26 cellular contexts compared by ENCODE assay signal in genomic region chr12:49032276-49032675, GRCh38. TPM values are rescaled to one million over a fixed set of nuclear protein-coding genes. Genes with fewer than 3 reads are reported as not detected.
DNase-seq lines count a peak whose midpoint lies in the region; ATAC-seq, FAIRE-seq and TF ChIP-seq lines count a peak whose summit lies in the region.
"Had no signal": no experiment of that assay in that cellular context is flagged by ENCODE, and none has a peak within 500 bp of the region (broad histone marks: within the 10 kb centered on the region; RNA-seq: fewer than 3 reads in every experiment).

No MANE protein-coding gene starts in this region.

- peak overlapping the region; percentile 33 for H3K27ac Mint-ChIP-seq in activated naive CD4-positive, alpha-beta T cell treated with anti-CD3 and anti-CD28 coated beads, Interleukin-2, amount 10 ng/mL, durations not matched to agents 7 days and 5 days
- H3K27ac Mint-ChIP-seq in immature natural killer cell, result peak overlapping the region in 4 of 6 donors; percentile 19 to 79 (median 52)
- H3K27ac Mint-ChIP-seq: GM23338 had no signal

- in situ Hi-C loops in K562 (cut with MboI), result no loop called here

- no peak overlapping the region for H3K4me2 ChIP-seq in K562 (ENCODE audit: insufficient read depth, low read length)
- H3K4me2 ChIP-seq: GM23338, PC-9 had no signal

- TF ChIP-seq RAD21 in K562 (CRISPR knock-in tag; conservative IDR thresholded peaks at IDR 0.05 in 1 of 2, IDR thresholded peaks at IDR 0.05 in 1 of 2), result no peak

- peaks cover 0 to 13% of the 10 kb centered on the region in 2 experiments; a peak in 1 of 5 replicates for H3K4me1 ChIP-seq in K562 (replicated peaks in 1 of 2; ENCODE audit: control insufficient read depth in 2 of 2, insufficient read depth in 2 of 2, low read length in 2 of 2)

- intact Hi-C loops in K562 (cut with micrococcal nuclease), result no loop called here

- FAIRE-seq in K562 (lab: Jason Lieb, UNC), result no peak
- FAIRE-seq: GM18507 had no signal

- no peaks in the 10 kb centered on the region for H3K79me2 ChIP-seq in K562 (ENCODE audit: control insufficient read depth, insufficient read depth, low read length)

- H3K9me3 Mint-ChIP-seq in activated naive CD4-positive, alpha-beta T cell treated with anti-CD3 and anti-CD28 coated beads, Interleukin-2, amount 10 ng/mL, durations not matched to agents 7 days and 5 days, result no peaks in the 10 kb centered on the region
- no peaks in the 10 kb centered on the region for H3K9me3 Mint-ChIP-seq in immature natural killer cell
- H3K9me3 Mint-ChIP-seq: GM23338, H9 had no signal

- CTCF ChIA-PET in activated naive CD4-positive, alpha-beta T cell treated with anti-CD3 and anti-CD28 coated beads, Interleukin-2, amount 10 ng/mL, durations not matched to agents 7 days and 5 days (lab: Charles Lee), result interaction anchor here (2.0 to 4.3 kb wide), 2 partner anchors 9 to 11 kb away, joined by 5 to 18 read pairs; no protein-coding TSS in a partner anchor
- CTCF ChIA-PET in K562 (lab: Yijun Ruan, JAX; ENCODE audit: low intra/inter-chr PET ratio), result no interaction called here

- no peak overlapping the region for H3K4me3 Mint-ChIP-seq in activated naive CD4-positive, alpha-beta T cell treated with anti-CD3 and anti-CD28 coated beads, Interleukin-2, amount 10 ng/mL, durations not matched to agents 7 days and 5 days
- no peak overlapping the region for H3K4me3 Mint-ChIP-seq in immature natural killer cell
- H3K4me3 Mint-ChIP-seq: GM23338, H9 had no signal

- ATAC-seq in K562 (peak; percentile 10; the same call in 2 of the 3 replicates), GM18870 (IDR thresholded peaks at IDR 0.05; ENCODE audit: unreplicated experiment) (no peak)
- ATAC-seq: GM23338 had no signal

- no peak for DNase-seq in activated naive CD4-positive, alpha-beta T cell treated with anti-CD3 and anti-CD28 coated beads, Interleukin-2, amount 10 ng/mL, durations not matched to agents 7 days and 5 days
- DNase-seq in activated naive CD4-positive, alpha-beta T cell (lab: John Stamatoyannopoulos, UW), result no peak
- no peak for DNase-seq in K562 (ENCODE audit: extremely low read depth in 1 of 4, low spot score in 3 of 4)
- no peak for DNase-seq in immature natural killer cell
- DNase-seq in DMS 273 treated with DMSO at 0.1 percent for 48 hours (lab: John Stamatoyannopoulos, UW), result no peak
- DNase-seq in A172 (ENCODE audit: low spot score), result no peak
- DNase-seq: ACHN, Calu3, DMS153, DND-41, H9, KG1, MG63, NCI-H2029, NCI-H446, NCI-H524 treated with DMSO at 0.1 percent for 48 hours, NCI-H774, PC-9, Right ventricle myocardium superior had no signal

- H3K27ac ChIP-seq in K562 (ENCODE audit: extremely low read depth, low read depth, low read length), result no peak overlapping the region
- H3K27ac ChIP-seq: 22Rv1, PC-9 had no signal

- H3K9ac ChIP-seq in K562 (ENCODE audit: insufficient read depth in 1 of 2, low read depth in 2 of 2, low read length in 2 of 2), result peak overlapping the region in 1 of 2 experiments; percentile 65; a peak in 2 of 4 replicates

- peaks cover 4% of the 10 kb centered on the region for H3K4me1 Mint-ChIP-seq in activated naive CD4-positive, alpha-beta T cell treated with anti-CD3 and anti-CD28 coated beads, Interleukin-2, amount 10 ng/mL, durations not matched to agents 7 days and 5 days
- H3K4me1 Mint-ChIP-seq in immature natural killer cell, result peaks cover 0 to 1% of the 10 kb centered on the region in 2 donors
- H3K4me1 Mint-ChIP-seq: GM23338, H9 had no signal

- BruUV-seq in K562 (replicated peaks; lab: Mats Ljungman, UMichigan), result no TSS peak

- POLR2A ChIA-PET in K562 (lab: Yijun Ruan, JAX), result interaction anchor here (1.8 to 12.9 kb wide), 3 partner anchors 11 to 16 kb away, joined by 5 to 78 read pairs (median 13); partner anchors contain the start of gene PRKAG1

- H2AFZ ChIP-seq in K562 (ENCODE audit: low read depth, low read length), result no peak overlapping the region
- H2AFZ ChIP-seq: GM23338, PC-9 had no signal

- H3K27me3 Mint-ChIP-seq in activated naive CD4-positive, alpha-beta T cell treated with anti-CD3 and anti-CD28 coated beads, Interleukin-2, amount 10 ng/mL, durations not matched to agents 7 days and 5 days, result no peaks in the 10 kb centered on the region
- peaks cover 0 to 4% (median 2%) of the 10 kb centered on the region in 3 donors for H3K27me3 Mint-ChIP-seq in immature natural killer cell (ENCODE audit: low read depth in 3 of 3)

- no peak overlapping the region for H3K4me3 ChIP-seq in K562
- H3K4me3 ChIP-seq: GM23338, MG63, PC-9 had no signal

- no peaks in the 10 kb centered on the region for H3K9me1 ChIP-seq in K562 (ENCODE audit: control insufficient read depth, insufficient read depth, low read length)

- WGBS in K562 (ENCODE audit: insufficient coverage, low coverage, missing lambda C conversion rate), result 81% methylated on average over 4 of the region's 4 CpGs

- H3K36me3 ChIP-seq in K562 (ENCODE audit: control insufficient read depth, insufficient read depth, low read length), result peaks cover 97% of the 10 kb centered on the region

- no peak for TF ChIP-seq CTCF in K562 (IDR thresholded peaks at IDR 0.05 in 2 of 3, conservative IDR thresholded peaks at IDR 0.05 in 1 of 3; ENCODE audit: insufficient read depth in 2 of 3, low read depth in 1 of 3, low read length in 3 of 3)

- peaks cover 48% of the 10 kb centered on the region for H3K36me3 Mint-ChIP-seq in activated naive CD4-positive, alpha-beta T cell treated with anti-CD3 and anti-CD28 coated beads, Interleukin-2, amount 10 ng/mL, durations not matched to agents 7 days and 5 days
- H3K36me3 Mint-ChIP-seq in immature natural killer cell, result peaks cover 8 to 25% (median 12%) of the 10 kb centered on the region in 3 donors

- H4K20me1 ChIP-seq in K562 (replicated peaks; ENCODE audit: control insufficient read depth, insufficient read depth, low read length), result no peaks in the 10 kb centered on the region; the same call in 1 of the 2 replicates

- TF ChIP-seq EP300 in K562 (IDR thresholded peaks at IDR 0.05; ENCODE audit: low read length), result no peak

- H3K9me3 ChIP-seq in K562 (replicated peaks; ENCODE audit: control insufficient read depth, insufficient read depth, low read depth, low read length), result no peaks in the 10 kb centered on the region
- H3K9me3 ChIP-seq: MG63 had no signal

- no peak for TF ChIP-seq POLR2A in K562 (conservative IDR thresholded peaks at IDR 0.05)

- no peaks in the 10 kb centered on the region for H3K27me3 ChIP-seq in K562 (ENCODE audit: control insufficient read depth in 2 of 2, insufficient read depth in 2 of 2, low read length in 2 of 2)
- H3K27me3 ChIP-seq: MG63 had no signal

RNA-seq across cellular contexts. Expression of gene PRKAG1, which starts 13.7 kb away (rescaled TPM):
- total RNA-seq in K562 (2011; cell fraction: chromatin; rRNA removed; ENCODE audit: low replicate concordance), result 48.6 and 71.2 TPM in 2 replicates
- 26.7 and 27.0 TPM in 2 replicates for total RNA-seq in K562 (2011; cell fraction: nucleolus; rRNA removed)
- 42.8 and 56.8 TPM in 2 replicates for total RNA-seq in K562 (2011; cell fraction: nucleoplasm; rRNA removed)
- 51.1 and 51.6 TPM in 2 replicates for total RNA-seq in K562 (2014; rRNA removed)
- total RNA-seq in K562 (2014; rRNA removed; fragmentation: Illumina TruSeq; extraction: Trizol), result 79.1 and 86.8 TPM in 2 replicates
- total RNA-seq in K562 (2015; rRNA removed; fragmentation: Illumina TruSeq; extraction: Trizol), result 74.0 and 75.0 TPM in 2 replicates
- total RNA-seq in K562 (2021), result 49.3 and 51.9 TPM in 2 replicates
- polyA plus RNA-seq in K562 (2011; rRNA removed), result 109 TPM in 2 replicates
- polyA plus RNA-seq in K562 (2011; cell fraction: cytosol; rRNA removed), result 85.7 and 115 TPM in 2 replicates
- polyA plus RNA-seq in K562 (2011; cell fraction: nucleus; rRNA removed), result 31.1 and 53.9 TPM in 2 replicates
- 53.3 and 68.9 TPM in 2 replicates for polyA plus RNA-seq in K562 (2012)
- 95.8 and 108 TPM in 2 replicates for polyA plus RNA-seq in K562 (2014; fragmentation: Illumina TruSeq; extraction: Trizol)
- 100 to 1,000 TPM in 1 of 2 experiments, 10 to 100 TPM in 1; 82.7 to 126 TPM for polyA plus RNA-seq in K562 (2014; fragmentation: Nextera tagmentation; extraction: Ambion mirVana)
- polyA plus RNA-seq in K562 (2014; rRNA removed), result 59.7 and 64.5 TPM in 2 replicates
- 57.9 and 64.9 TPM in 2 replicates for polyA minus RNA-seq in K562 (2011; rRNA and poly(A)+ RNA removed)
- 22.4 and 27.7 TPM in 2 replicates for polyA minus RNA-seq in K562 (2011; cell fraction: cytosol; rRNA and poly(A)+ RNA removed)
- 9.0 and 14.2 TPM in 2 replicates for polyA minus RNA-seq in K562 (2011; cell fraction: nucleus; rRNA and poly(A)+ RNA removed)
- 10 to 100 TPM; 58.5 to 75.3 (median 69.1) TPM for polyA plus RNA-seq in immature natural killer cell
- 71.9 and 98.1 TPM in 2 replicates for total RNA-seq in A172 (2014; rRNA removed; shearing (Covaris generic))

RNA-seq across cellular contexts. Expression of gene KMT2D, which starts 28.3 kb away (rescaled TPM):
- 218 and 331 TPM in 2 replicates for total RNA-seq in K562 (2011; cell fraction: chromatin; rRNA removed; ENCODE audit: low replicate concordance)
- total RNA-seq in K562 (2011; cell fraction: nucleolus; rRNA removed), result 143 and 150 TPM in 2 replicates
- 136 and 138 TPM in 2 replicates for total RNA-seq in K562 (2011; cell fraction: nucleoplasm; rRNA removed)
- total RNA-seq in K562 (2014; rRNA removed) (17.5 and 23.5 TPM in 2 replicates), K562 (2014; rRNA removed; fragmentation: Illumina TruSeq; extraction: Trizol) (10.5 and 10.6 TPM in 2 replicates), K562 (2015; rRNA removed; fragmentation: Illumina TruSeq; extraction: Trizol) (13.7 and 20.1 TPM in 2 replicates), K562 (2021) (89.5 and 93.7 TPM in 2 replicates)
- polyA plus RNA-seq in K562 (2011; rRNA removed) (9.9 and 15.2 TPM in 2 replicates), K562 (2014; fragmentation: Illumina TruSeq; extraction: Trizol) (53.8 and 73.7 TPM in 2 replicates), K562 (2014; fragmentation: Nextera tagmentation; extraction: Ambion mirVana) (1 to 10 TPM in 1 of 2 experiments, under 1 TPM in 1; 0.22 to 1.4 TPM), K562 (2014; rRNA removed) (33.3 and 42.1 TPM in 2 replicates), immature natural killer cell (10 to 100 TPM in 1 of 3 donors, 1 to 10 TPM in 2; 1.1 to 29.6 (median 3.8) TPM)
- polyA plus RNA-seq in K562 (2011; cell fraction: cytosol; rRNA removed), result 9.3 and 9.7 TPM in 2 replicates
- 68.2 and 72.0 TPM in 2 replicates for polyA plus RNA-seq in K562 (2011; cell fraction: nucleus; rRNA removed)
- polyA plus RNA-seq in K562 (2012), result 37.5 and 39.4 TPM in 2 replicates
- 18.1 and 20.1 TPM in 2 replicates for polyA minus RNA-seq in K562 (2011; rRNA and poly(A)+ RNA removed)
- 58.5 and 91.1 TPM in 2 replicates for polyA minus RNA-seq in K562 (2011; cell fraction: cytosol; rRNA and poly(A)+ RNA removed)
- polyA minus RNA-seq in K562 (2011; cell fraction: nucleus; rRNA and poly(A)+ RNA removed), result 19.0 and 36.2 TPM in 2 replicates
- 17.2 and 41.4 TPM in 2 replicates for total RNA-seq in A172 (2014; rRNA removed; shearing (Covaris generic))

RNA-seq across cellular contexts. Expression of gene DDN, which starts 33.1 kb away (rescaled TPM):
- total RNA-seq in K562 (2011; cell fraction: chromatin; rRNA removed; ENCODE audit: low replicate concordance), result 1.2 and 2.3 TPM in 2 replicates
- 1.7 TPM in 2 replicates for total RNA-seq in K562 (2011; cell fraction: nucleolus; rRNA removed)
- total RNA-seq in K562 (2011; cell fraction: nucleoplasm; rRNA removed), result 0.92 and 1.0 TPM in 2 replicates
- total RNA-seq in K562 (2014; rRNA removed), result 2.5 and 3.6 TPM in 2 replicates
- 0.99 and 1.4 TPM in 2 replicates for total RNA-seq in K562 (2014; rRNA removed; fragmentation: Illumina TruSeq; extraction: Trizol)
- total RNA-seq in K562 (2015; rRNA removed; fragmentation: Illumina TruSeq; extraction: Trizol), result 2.3 and 2.5 TPM in 2 replicates
- total RNA-seq in K562 (2021), result 3.4 and 3.6 TPM in 2 replicates
- polyA plus RNA-seq in K562 (2011; rRNA removed), result 0.31 and 0.42 TPM in 2 replicates
- polyA plus RNA-seq in K562 (2011; cell fraction: cytosol; rRNA removed), result 0.31 and 0.69 TPM in 2 replicates
- 0.53 and 1.2 TPM in 2 replicates for polyA plus RNA-seq in K562 (2011; cell fraction: nucleus; rRNA removed)
- polyA plus RNA-seq in K562 (2012), result 0.55 and 1.8 TPM in 2 replicates
- 1.6 and 1.9 TPM in 2 replicates for polyA plus RNA-seq in K562 (2014; fragmentation: Illumina TruSeq; extraction: Trizol)
- under 1 TPM; 0.03 to 0.13 TPM for polyA plus RNA-seq in K562 (2014; fragmentation: Nextera tagmentation; extraction: Ambion mirVana)
- polyA plus RNA-seq in K562 (2014; rRNA removed), result 2.2 and 2.4 TPM in 2 replicates
- 0.24 and 0.70 TPM in 2 replicates for polyA minus RNA-seq in K562 (2011; rRNA and poly(A)+ RNA removed)
- 0.64 and 0.76 TPM in 2 replicates for polyA minus RNA-seq in K562 (2011; cell fraction: cytosol; rRNA and poly(A)+ RNA removed)
- 0.56 and 0.81 TPM in 2 replicates for polyA minus RNA-seq in K562 (2011; cell fraction: nucleus; rRNA and poly(A)+ RNA removed)
- not detected for polyA plus RNA-seq in immature natural killer cell
- total RNA-seq in A172 (2014; rRNA removed; shearing (Covaris generic)), result 0.03 and 0.19 TPM in 2 replicates
- total RNA-seq: RPMI7951 had no signal
- polyA plus RNA-seq: GM23338 had no signal

RNA-seq across cellular contexts. Expression of gene RHEBL1, which starts 37.5 kb away (rescaled TPM):
- 4.6 and 10.2 TPM in 2 replicates for total RNA-seq in K562 (2011; cell fraction: chromatin; rRNA removed; ENCODE audit: low replicate concordance)
- total RNA-seq in K562 (2011; cell fraction: nucleolus; rRNA removed), result 9.2 and 10.9 TPM in 2 replicates
- 6.1 and 7.3 TPM in 2 replicates for total RNA-seq in K562 (2011; cell fraction: nucleoplasm; rRNA removed)
- total RNA-seq in K562 (2014; rRNA removed), result 6.8 and 7.2 TPM in 2 replicates
- 8.2 and 8.5 TPM in 2 replicates for total RNA-seq in K562 (2014; rRNA removed; fragmentation: Illumina TruSeq; extraction: Trizol)
- total RNA-seq in K562 (2015; rRNA removed; fragmentation: Illumina TruSeq; extraction: Trizol), result 4.0 and 4.3 TPM in 2 replicates
- total RNA-seq in K562 (2021), result 7.7 and 8.8 TPM in 2 replicates
- polyA plus RNA-seq in K562 (2011; rRNA removed), result 8.1 and 10.4 TPM in 2 replicates
- polyA plus RNA-seq in K562 (2011; cell fraction: cytosol; rRNA removed), result 9.1 and 11.5 TPM in 2 replicates
- 13.8 and 23.9 TPM in 2 replicates for polyA plus RNA-seq in K562 (2011; cell fraction: nucleus; rRNA removed)
- polyA plus RNA-seq in K562 (2012), result 5.5 and 12.1 TPM in 2 replicates
- polyA plus RNA-seq in K562 (2014; fragmentation: Illumina TruSeq; extraction: Trizol), result 7.0 and 9.7 TPM in 2 replicates
- polyA plus RNA-seq in K562 (2014; fragmentation: Nextera tagmentation; extraction: Ambion mirVana), result 10 to 100 TPM; 27.4 to 36.1 TPM
- 10.0 and 14.4 TPM in 2 replicates for polyA plus RNA-seq in K562 (2014; rRNA removed)
- polyA minus RNA-seq in K562 (2011; rRNA and poly(A)+ RNA removed), result 5.4 and 5.5 TPM in 2 replicates
- 3.2 and 3.9 TPM in 2 replicates for polyA minus RNA-seq in K562 (2011; cell fraction: cytosol; rRNA and poly(A)+ RNA removed)
- 2.3 and 4.0 TPM in 2 replicates for polyA minus RNA-seq in K562 (2011; cell fraction: nucleus; rRNA and poly(A)+ RNA removed)
- polyA plus RNA-seq in immature natural killer cell, result 10 to 100 TPM; 11.0 to 22.5 (median 16.5) TPM
- total RNA-seq in A172 (2014; rRNA removed; shearing (Covaris generic)), result 1.2 and 8.0 TPM in 2 replicates

RNA-seq across cellular contexts. Expression of gene WNT1, which starts 54.2 kb away (rescaled TPM):
- total RNA-seq in K562 (2011; cell fraction: chromatin; rRNA removed; ENCODE audit: low replicate concordance), result not detected in 2 replicates
- total RNA-seq in K562 (2011; cell fraction: nucleolus; rRNA removed), result not detected in 2 replicates
- total RNA-seq in K562 (2011; cell fraction: nucleoplasm; rRNA removed), result not detected in 2 replicates
- total RNA-seq in K562 (2014; rRNA removed), result not detected in 2 replicates
- total RNA-seq in K562 (2014; rRNA removed; fragmentation: Illumina TruSeq; extraction: Trizol), result not detected in 2 replicates
- not detected in 2 replicates for total RNA-seq in K562 (2015; rRNA removed; fragmentation: Illumina TruSeq; extraction: Trizol)
- not detected in 2 replicates for total RNA-seq in K562 (2021)
- not detected in 2 replicates for polyA plus RNA-seq in K562 (2011; rRNA removed)
- not detected in 2 replicates for polyA plus RNA-seq in K562 (2011; cell fraction: cytosol; rRNA removed)
- polyA plus RNA-seq in K562 (2011; cell fraction: nucleus; rRNA removed), result not detected in 2 replicates
- polyA plus RNA-seq in K562 (2012), result not detected in 2 replicates
- polyA plus RNA-seq in K562 (2014; fragmentation: Illumina TruSeq; extraction: Trizol), result not detected in 2 replicates
- polyA plus RNA-seq in K562 (2014; fragmentation: Nextera tagmentation; extraction: Ambion mirVana), result not detected
- 0.38 TPM in 1 of 2 replicates, not detected in the other for polyA plus RNA-seq in K562 (2014; rRNA removed)
- polyA minus RNA-seq in K562 (2011; rRNA and poly(A)+ RNA removed), result not detected in 2 replicates
- polyA minus RNA-seq in K562 (2011; cell fraction: cytosol; rRNA and poly(A)+ RNA removed), result not detected in 2 replicates
- not detected in 2 replicates for polyA minus RNA-seq in K562 (2011; cell fraction: nucleus; rRNA and poly(A)+ RNA removed)
- polyA plus RNA-seq in immature natural killer cell, result 1 to 10 TPM in 1 of 3 donors, under 1 TPM in 1, not detected in 1; 0.86 to 1.2 TPM
- total RNA-seq in A172 (2014; rRNA removed; shearing (Covaris generic)), result not detected in 2 replicates
- total RNA-seq: Calu3, GM23338, H9, PC-9, Right ventricle myocardium superior, RPMI7951, SK-MEL-5 had no signal
- polyA plus RNA-seq: BJ, GM23338 had no signal
